1 cellular context compared by ENCODE assay signal in the genomic region with DNA sequence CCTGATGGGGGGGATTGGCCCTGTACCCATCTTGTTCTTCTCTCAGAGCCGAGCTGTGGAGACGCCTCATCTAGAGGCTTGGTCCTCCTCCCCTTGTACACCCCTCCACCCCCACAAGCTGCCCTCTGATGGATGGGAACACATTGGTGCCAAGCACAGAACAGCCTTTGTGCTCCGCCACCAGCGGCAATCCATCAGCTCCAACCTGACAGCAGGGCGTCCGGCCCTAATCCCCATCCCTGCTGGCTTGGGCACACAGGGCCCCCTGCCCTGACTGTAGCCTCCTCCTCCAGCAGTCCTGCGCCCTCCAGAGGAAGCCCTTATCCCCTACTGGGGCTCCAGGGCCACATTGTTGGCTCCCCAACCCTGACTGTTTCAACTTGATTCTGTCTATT.
TF ChIP-seq lines count a peak whose summit lies in the region.

No MANE protein-coding gene starts in this region.

TF ChIP-seq in GM23338, 12 proteins besides CTCF, POLR2A, EP300 and RAD21 (continued from another document):
- TF ChIP-seq, protein P1, sequence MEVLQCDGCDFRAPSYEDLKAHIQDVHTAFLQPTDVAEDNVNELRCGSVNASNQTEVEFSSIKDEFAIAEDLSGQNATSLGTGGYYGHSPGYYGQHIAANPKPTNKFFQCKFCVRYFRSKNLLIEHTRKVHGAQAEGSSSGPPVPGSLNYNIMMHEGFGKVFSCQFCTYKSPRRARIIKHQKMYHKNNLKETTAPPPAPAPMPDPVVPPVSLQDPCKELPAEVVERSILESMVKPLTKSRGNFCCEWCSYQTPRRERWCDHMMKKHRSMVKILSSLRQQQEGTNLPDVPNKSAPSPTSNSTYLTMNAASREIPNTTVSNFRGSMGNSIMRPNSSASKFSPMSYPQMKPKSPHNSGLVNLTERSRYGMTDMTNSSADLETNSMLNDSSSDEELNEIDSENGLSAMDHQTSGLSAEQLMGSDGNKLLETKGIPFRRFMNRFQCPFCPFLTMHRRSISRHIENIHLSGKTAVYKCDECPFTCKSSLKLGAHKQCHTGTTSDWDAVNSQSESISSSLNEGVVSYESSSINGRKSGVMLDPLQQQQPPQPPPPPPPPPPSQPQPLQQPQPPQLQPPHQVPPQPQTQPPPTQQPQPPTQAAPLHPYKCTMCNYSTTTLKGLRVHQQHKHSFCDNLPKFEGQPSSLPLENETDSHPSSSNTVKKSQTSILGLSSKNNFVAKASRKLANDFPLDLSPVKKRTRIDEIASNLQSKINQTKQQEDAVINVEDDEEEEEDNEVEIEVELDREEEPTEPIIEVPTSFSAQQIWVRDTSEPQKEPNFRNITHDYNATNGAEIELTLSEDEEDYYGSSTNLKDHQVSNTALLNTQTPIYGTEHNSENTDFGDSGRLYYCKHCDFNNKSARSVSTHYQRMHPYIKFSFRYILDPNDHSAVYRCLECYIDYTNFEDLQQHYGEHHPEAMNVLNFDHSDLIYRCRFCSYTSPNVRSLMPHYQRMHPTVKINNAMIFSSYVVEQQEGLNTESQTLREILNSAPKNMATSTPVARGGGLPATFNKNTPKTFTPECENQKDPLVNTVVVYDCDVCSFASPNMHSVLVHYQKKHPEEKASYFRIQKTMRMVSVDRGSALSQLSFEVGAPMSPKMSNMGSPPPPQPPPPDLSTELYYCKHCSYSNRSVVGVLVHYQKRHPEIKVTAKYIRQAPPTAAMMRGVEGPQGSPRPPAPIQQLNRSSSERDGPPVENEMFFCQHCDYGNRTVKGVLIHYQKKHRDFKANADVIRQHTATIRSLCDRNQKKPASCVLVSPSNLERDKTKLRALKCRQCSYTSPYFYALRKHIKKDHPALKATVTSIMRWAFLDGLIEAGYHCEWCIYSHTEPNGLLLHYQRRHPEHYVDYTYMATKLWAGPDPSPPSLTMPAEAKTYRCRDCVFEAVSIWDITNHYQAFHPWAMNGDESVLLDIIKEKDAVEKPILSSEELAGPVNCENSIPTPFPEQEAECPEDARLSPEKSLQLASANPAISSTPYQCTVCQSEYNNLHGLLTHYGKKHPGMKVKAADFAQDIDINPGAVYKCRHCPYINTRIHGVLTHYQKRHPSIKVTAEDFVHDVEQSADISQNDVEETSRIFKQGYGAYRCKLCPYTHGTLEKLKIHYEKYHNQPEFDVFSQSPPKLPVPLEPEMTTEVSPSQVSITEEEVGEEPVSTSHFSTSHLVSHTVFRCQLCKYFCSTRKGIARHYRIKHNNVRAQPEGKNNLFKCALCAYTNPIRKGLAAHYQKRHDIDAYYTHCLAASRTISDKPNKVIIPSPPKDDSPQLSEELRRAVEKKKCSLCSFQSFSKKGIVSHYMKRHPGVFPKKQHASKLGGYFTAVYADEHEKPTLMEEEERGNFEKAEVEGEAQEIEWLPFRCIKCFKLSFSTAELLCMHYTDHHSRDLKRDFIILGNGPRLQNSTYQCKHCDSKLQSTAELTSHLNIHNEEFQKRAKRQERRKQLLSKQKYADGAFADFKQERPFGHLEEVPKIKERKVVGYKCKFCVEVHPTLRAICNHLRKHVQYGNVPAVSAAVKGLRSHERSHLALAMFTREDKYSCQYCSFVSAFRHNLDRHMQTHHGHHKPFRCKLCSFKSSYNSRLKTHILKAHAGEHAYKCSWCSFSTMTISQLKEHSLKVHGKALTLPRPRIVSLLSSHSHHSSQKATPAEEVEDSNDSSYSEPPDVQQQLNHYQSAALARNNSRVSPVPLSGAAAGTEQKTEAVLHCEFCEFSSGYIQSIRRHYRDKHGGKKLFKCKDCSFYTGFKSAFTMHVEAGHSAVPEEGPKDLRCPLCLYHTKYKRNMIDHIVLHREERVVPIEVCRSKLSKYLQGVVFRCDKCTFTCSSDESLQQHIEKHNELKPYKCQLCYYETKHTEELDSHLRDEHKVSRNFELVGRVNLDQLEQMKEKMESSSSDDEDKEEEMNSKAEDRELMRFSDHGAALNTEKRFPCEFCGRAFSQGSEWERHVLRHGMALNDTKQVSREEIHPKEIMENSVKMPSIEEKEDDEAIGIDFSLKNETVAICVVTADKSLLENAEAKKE (CRISPR knock-in tag; IDR thresholded peaks at IDR 0.05): no peak
- TF ChIP-seq ZNF114 (CRISPR knock-in tag; IDR thresholded peaks at IDR 0.05): no peak
